ENCODE assay signal across 8 cellular contexts in genomic region chr3:113533534-113533892, GRCh38. TPM values are rescaled to one million over a fixed set of nuclear protein-coding genes. Genes with fewer than 3 reads are reported as not detected.
A peak's percentile ranks its signal among the peaks of the same experiment; 100 is the strongest.
DNase-seq lines count a peak whose midpoint lies in the region; ATAC-seq and TF ChIP-seq lines count a peak whose summit lies in the region.

No MANE protein-coding gene starts in this region.

- in situ Hi-C loops in astrocyte of the cerebellum (cut with HindIII; ENCODE audit: low sequenced_read_pairs) (no loop called here), transverse colon (cut with MboI; ENCODE audit: low pct_ligation_motif_present in 1 of 4, low pct_unique_long_range_greater_than_20kb in 1 of 4, low sequenced_read_pairs in 3 of 4) (no loop called here)

- peak overlapping the region; percentile 81 for H3K4me3 ChIP-seq in MM.1S (ENCODE audit: low read length)
- peak overlapping the region; percentile 50 for H3K4me3 ChIP-seq in astrocyte of the cerebellum (ENCODE audit: low read depth, low read length)
- peak overlapping the region; percentile 32 to 96 (median 76) for H3K4me3 ChIP-seq in transverse colon

- H3K27ac Mint-ChIP-seq in mesothelial cell of epicardium = no peak overlapping the region

- peaks cover 18% of the 10 kb centered on the region for H3F3A ChIP-seq in MM.1S (ENCODE audit: insufficient read depth, low read length)

- peak; percentile 18 for ATAC-seq in GM19463 (IDR thresholded peaks at IDR 0.05; ENCODE audit: unreplicated experiment)

- no peak for TF ChIP-seq EP300 in transverse colon (IDR thresholded peaks at IDR 0.05; ENCODE audit: low read depth)

- H3K9me3 Mint-ChIP-seq in mesothelial cell of epicardium = no peaks in the 10 kb centered on the region

- H3K9me3 ChIP-seq in MM.1S (replicated peaks; ENCODE audit: insufficient read depth, low read length) (no peaks in the 10 kb centered on the region), transverse colon (no peaks in the 10 kb centered on the region)

- H3K4me3 Mint-ChIP-seq in mesothelial cell of epicardium = peak overlapping the region; percentile 67

- H2AFZ ChIP-seq in MM.1S (ENCODE audit: low read length) = peak overlapping the region; percentile 67

- no peaks in the 10 kb centered on the region for H3K27me3 ChIP-seq in MM.1S (replicated peaks; ENCODE audit: insufficient read depth, low read length)
- peaks cover 13% of the 10 kb centered on the region for H3K27me3 ChIP-seq in transverse colon

- intact Hi-C loops in transverse colon (cut with DNase I; ENCODE audit: low total_unique reads) = no loop called here

- H3K79me2 ChIP-seq in MM.1S (ENCODE audit: low read length) = peaks cover 49% of the 10 kb centered on the region

- WGBS in transverse colon (ENCODE audit: low coverage in 1 of 2), 2 donors = 6 to 10% methylated on average over 3 to 10 of the region's 10 CpGs

- H3K36me3 ChIP-seq in MM.1S (replicated peaks; ENCODE audit: insufficient read depth, low read length) (no peaks in the 10 kb centered on the region), transverse colon (no peaks in the 10 kb centered on the region)

- no peak for TF ChIP-seq CTCF in MM.1S (IDR thresholded peaks at IDR 0.05; ENCODE audit: low read length)
- TF ChIP-seq CTCF in astrocyte of the cerebellum (IDR thresholded peaks at IDR 0.05; ENCODE audit: low read depth, low read length, missing control alignments) = no peak
- no peak for TF ChIP-seq CTCF in mesothelial cell of epicardium (IDR thresholded peaks at IDR 0.05; ENCODE audit: unreplicated experiment)
- no peak for TF ChIP-seq CTCF in transverse colon (IDR thresholded peaks at IDR 0.05)

- H3K27me3 Mint-ChIP-seq in mesothelial cell of epicardium (ENCODE audit: low read depth) = peaks cover 96% of the 10 kb centered on the region

- no peaks in the 10 kb centered on the region for H3K9me2 ChIP-seq in MM.1S (replicated peaks; ENCODE audit: insufficient read depth, low read length)

- H3K4me1 ChIP-seq in MM.1S (ENCODE audit: low read length) = peaks cover 20% of the 10 kb centered on the region; the same call in 1 of the 2 replicates
- peaks cover 3 to 51% (median 13%) of the 10 kb centered on the region in 4 donors for H3K4me1 ChIP-seq in transverse colon

- no peaks in the 10 kb centered on the region for H3K36me3 Mint-ChIP-seq in mesothelial cell of epicardium

- peak overlapping the region; percentile 81 for H3K4me2 ChIP-seq in MM.1S (ENCODE audit: low read depth, low read length)

- peaks cover 26% of the 10 kb centered on the region for H3K4me1 Mint-ChIP-seq in mesothelial cell of epicardium

- peak overlapping the region; percentile 81; the same call in 1 of the 2 replicates for H3K27ac ChIP-seq in MM.1S (ENCODE audit: low read length)
- H3K27ac ChIP-seq in transverse colon = peak overlapping the region; percentile 79 to 95 (median 86)
- no peak overlapping the region for H3K27ac ChIP-seq in substantia nigra (ENCODE audit: low read depth, low read length, poor library complexity, severe bottlenecking)

- DNase-seq in CD1c-positive myeloid dendritic cell (ENCODE audit: extremely low spot score) = peak; percentile 36
- peak; percentile 48 for DNase-seq in MM.1S
- no peak for DNase-seq in astrocyte of the cerebellum (ENCODE audit: low read depth)
- DNase-seq in mesothelial cell of epicardium (ENCODE audit: low spot score in 2 of 2, unreplicated experiment in 2 of 2) = no peak
- DNase-seq in transverse colon = no peak
- no peak for DNase-seq in substantia nigra (lab: John Stamatoyannopoulos, UW)
- no peak for DNase-seq in mucosa of gallbladder (ENCODE audit: low spot score)

- H3K9ac ChIP-seq in MM.1S (ENCODE audit: low read length) = peak overlapping the region; percentile 74

- TF ChIP-seq POLR2A in transverse colon (IDR thresholded peaks at IDR 0.05) = no peak

- no peaks in the 10 kb centered on the region for H4K20me1 ChIP-seq in MM.1S (ENCODE audit: insufficient read depth, low read length)

RNA-seq across cellular contexts. Expression of gene SIDT1, which starts 1.2 kb away (rescaled TPM):
- total RNA-seq in mesothelial cell of epicardium = not detected in 3 replicates
- total RNA-seq in transverse colon = 100 to 1,000 TPM in 1 of 4 donors, 10 to 100 TPM in 3; 35.6 to 134 (median 83.4) TPM
- total RNA-seq in mucosa of gallbladder = 16.8 TPM

RNA-seq across cellular contexts. Expression of gene SPICE1, which starts 18.6 kb away (rescaled TPM):
- total RNA-seq in mesothelial cell of epicardium (24.2 to 28.5 TPM (median 27.8 TPM) in 3 replicates), transverse colon (10 to 100 TPM in 3 of 4 donors, 1 to 10 TPM in 1; 2.6 to 34.0 (median 19.9) TPM), mucosa of gallbladder (21.9 TPM)

Comparison
In these comparisons a context has a peak if more than half of its experiments do, and no peak if none do; other contexts are left out.
1. DNase-seq: peak in CD1c-positive myeloid dendritic cell (single experiment) and MM.1S (single experiment); none in astrocyte of the cerebellum (single experiment), mesothelial cell of epicardium (0 of 2), transverse colon (single experiment), substantia nigra (0 of 49) and mucosa of gallbladder (single experiment).
2. RNA of gene SIDT1, which starts 1.2 kb away (total RNA-seq): 35.6 to 134 TPM in transverse colon and 16.8 TPM in mucosa of gallbladder (single experiment); not detected in mesothelial cell of epicardium; every median in the first group is over 10 times any median in the second.
3. Peak in every context shown above with its lines, with median percentiles within 50 percentile points of each other: H3K4me3 ChIP-seq.